7 cellular contexts compared by ENCODE assay signal in the genomic region with DNA sequence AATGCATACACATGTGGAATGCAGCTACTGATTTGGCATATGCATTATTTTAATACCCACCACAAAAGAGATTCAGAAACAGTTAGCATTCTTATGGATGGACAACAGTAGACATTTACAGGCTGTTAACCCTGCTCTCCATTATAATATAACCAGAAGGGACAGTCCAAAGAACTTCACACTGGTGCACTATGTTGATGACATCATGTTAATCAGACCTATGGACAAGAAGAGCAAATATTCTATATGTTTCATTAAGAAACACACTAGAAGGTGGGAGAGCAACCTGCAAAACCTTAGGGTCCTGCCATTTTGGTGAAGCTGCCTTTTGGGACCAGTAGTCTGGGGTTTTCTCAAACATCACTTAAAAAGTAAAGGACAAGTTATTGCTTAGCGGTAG.
"Had no signal": no experiment of that assay in that cellular context is flagged by ENCODE, and none has a peak within 500 bp of the region (broad histone marks: within the 10 kb centered on the region; RNA-seq: fewer than 3 reads in every experiment).

No MANE protein-coding gene starts in this region.

- H3K9ac ChIP-seq: GM23248 had no signal

- H3K4me3 ChIP-seq: GM23248, HAP-1 had no signal

- H3K36me3 ChIP-seq: HAP-1 had no signal

- H2AFZ ChIP-seq: GM23248 had no signal

- H3K9me3 ChIP-seq: HAP-1 had no signal

- H3K4me1 ChIP-seq: HAP-1 had no signal

- ATAC-seq: HCT116 had no signal

- H3K27ac ChIP-seq: GM23248 had no signal

- FAIRE-seq: HTR-8/SVneo had no signal

- DNase-seq: GM23248, GOT3, H7, KG1 had no signal
